Comparison of ENCODE assay signal across 10 cellular contexts in the genomic region with DNA sequence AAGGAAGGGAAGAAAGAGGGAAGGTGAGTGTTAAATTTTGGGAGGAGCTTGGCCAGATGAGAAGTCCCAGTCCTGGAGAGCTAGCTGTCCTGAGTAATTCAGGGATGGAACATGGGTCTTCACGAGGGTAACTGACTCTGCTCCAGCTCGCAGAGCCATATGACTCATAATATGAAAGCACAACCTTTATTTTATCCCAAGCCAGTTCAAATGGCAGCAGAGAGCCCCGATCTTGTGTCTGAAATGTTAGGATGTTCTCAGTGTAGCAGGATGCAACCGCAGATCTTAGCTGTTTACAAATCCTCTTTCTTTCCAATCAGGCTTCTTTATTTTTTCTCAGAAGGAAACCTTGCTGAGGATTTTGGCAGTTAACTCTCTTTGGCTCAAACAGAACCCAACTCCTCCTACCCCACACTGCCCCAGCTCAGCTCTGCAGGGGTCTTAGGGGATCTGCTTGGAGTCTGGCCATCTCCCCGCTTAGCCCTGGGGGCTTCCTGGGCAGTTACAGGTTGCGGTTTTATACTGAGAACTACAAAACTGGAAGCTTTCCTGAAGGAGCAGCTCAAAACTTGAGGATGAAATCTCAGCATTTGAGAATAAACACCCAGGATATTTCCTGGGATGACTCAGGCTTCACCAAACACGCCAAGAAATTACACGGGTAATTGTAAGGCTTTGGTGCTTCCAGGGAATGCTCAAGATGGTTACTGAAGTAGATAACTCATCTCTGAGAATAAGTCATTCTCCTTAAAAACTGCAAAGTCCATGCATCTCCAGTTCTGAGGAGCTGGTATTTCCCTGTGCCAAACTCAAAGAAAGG.
A peak's percentile ranks its signal among the peaks of the same experiment; 100 is the strongest.
DNase-seq lines count a peak whose midpoint lies in the region; ATAC-seq and TF ChIP-seq lines count a peak whose summit lies in the region.
"Had no signal": no experiment of that assay in that cellular context is flagged by ENCODE, and none has a peak within 500 bp of the region (broad histone marks: within the 10 kb centered on the region; RNA-seq: fewer than 3 reads in every experiment).

No MANE protein-coding gene starts in this region.

- 1% methylated on average over 8 of the region's 8 CpGs for WGBS in mammary epithelial cell (ENCODE audit: low coverage, missing lambda C conversion rate)

- peak overlapping the region; percentile 55 for H3K9ac ChIP-seq in mammary epithelial cell (ENCODE audit: insufficient read depth, low read length)

- no peaks in the 10 kb centered on the region for H4K20me1 ChIP-seq in mammary epithelial cell (ENCODE audit: insufficient read depth, low read length)

- H3K4me2 ChIP-seq in mammary epithelial cell (ENCODE audit: insufficient read depth, low read depth, low read length) = peak overlapping the region; percentile 66

- intact Hi-C loops in mammary epithelial cell (cut with micrococcal nuclease) = loop anchor here (1.0 kb wide), 1 partner anchor 37 kb away; no protein-coding TSS in a partner anchor
- intact Hi-C loops in left lung (cut with DNase I) = no loop called here
- intact Hi-C loops in tibial artery (cut with DNase I; ENCODE audit: low total_unique reads) = no loop called here
- intact Hi-C loops in CD4-positive, alpha-beta memory T cell (cut with micrococcal nuclease) = no loop called here

- H3K27ac ChIP-seq in mammary epithelial cell (ENCODE audit: insufficient read depth, low read depth, low read length) = peak overlapping the region; percentile 90
- peak overlapping the region in 1 of 2 donors; percentile 59 for H3K27ac ChIP-seq in left lung
- peak overlapping the region; percentile 67 to 71 for H3K27ac ChIP-seq in tibial artery
- no peak overlapping the region for H3K27ac ChIP-seq in CD4-positive, alpha-beta memory T cell (ENCODE audit: low read depth, low read length)

- in situ Hi-C loops in mammary epithelial cell (cut with MboI; ENCODE audit: low sequenced_read_pairs in 2 of 2) = no loop called here

- H3K4me3 ChIP-seq in mammary epithelial cell (replicated peaks in 1 of 3; ENCODE audit: insufficient read depth in 1 of 3, low read depth in 2 of 3, low read length in 3 of 3) (no peak overlapping the region), left lung (no peak overlapping the region), tibial artery (peak overlapping the region in 1 of 2 donors; percentile 17)
- no peak overlapping the region for H3K4me3 ChIP-seq in CD4-positive, alpha-beta memory T cell (ENCODE audit: low read length in 2 of 2)

- H3K4me1 Mint-ChIP-seq in CD4-positive, alpha-beta memory T cell = peaks cover 12 to 20% (median 18%) of the 10 kb centered on the region in 4 donors

- no peaks in the 10 kb centered on the region for H3K79me2 ChIP-seq in mammary epithelial cell (ENCODE audit: insufficient read depth, low read length)

- H3K27me3 Mint-ChIP-seq in CD4-positive, alpha-beta memory T cell = no peaks in the 10 kb centered on the region

- no peaks in the 10 kb centered on the region for H3K27me3 ChIP-seq in mammary epithelial cell (ENCODE audit: insufficient read depth, low read length)
- H3K27me3 ChIP-seq in left lung = no peaks in the 10 kb centered on the region
- H3K27me3 ChIP-seq in tibial artery = no peaks in the 10 kb centered on the region
- H3K27me3 ChIP-seq in CD4-positive, alpha-beta memory T cell (ENCODE audit: insufficient read depth, low read length) = no peaks in the 10 kb centered on the region

- no peaks in the 10 kb centered on the region for H3K36me3 ChIP-seq in mammary epithelial cell (ENCODE audit: insufficient read depth, low read length)
- H3K36me3 ChIP-seq in left lung = no peaks in the 10 kb centered on the region
- no peaks in the 10 kb centered on the region for H3K36me3 ChIP-seq in tibial artery
- H3K36me3 ChIP-seq in CD4-positive, alpha-beta memory T cell (ENCODE audit: insufficient read depth, low read length) = no peaks in the 10 kb centered on the region

- DNase-seq in HK-2 (ENCODE audit: unreplicated experiment) = peak; percentile 13
- peak; percentile 87 for DNase-seq in mammary epithelial cell
- DNase-seq in left lung = no peak
- peak; percentile 58 to 73 for DNase-seq in tibial artery
- no peak for DNase-seq in NCI-H146 treated with DMSO at 0.1 percent for 48 hours (lab: John Stamatoyannopoulos, UW; ENCODE audit: unreplicated experiment)
- DNase-seq in CD4-positive, alpha-beta memory T cell = no peak
- DNase-seq in NCI-H82 (lab: John Stamatoyannopoulos, UW) = no peak
- DNase-seq: activated naive CD4-positive, alpha-beta T cell; NCI-H146 had no signal

- TF ChIP-seq CTCF in mammary epithelial cell (conservative IDR thresholded peaks at IDR 0.05 in 1 of 2, IDR thresholded peaks at IDR 0.05 in 1 of 2; ENCODE audit: extremely low read depth in 1 of 2, insufficient read depth in 1 of 2, low read depth in 1 of 2, low read length in 2 of 2) = no peak
- no peak for TF ChIP-seq CTCF in left lung (IDR thresholded peaks at IDR 0.05)
- no peak for TF ChIP-seq CTCF in tibial artery (IDR thresholded peaks at IDR 0.05)

- no TSS peak for BruUV-seq in mammary epithelial cell (replicated peaks; lab: Mats Ljungman, UMichigan)

- H3K9me3 ChIP-seq in mammary epithelial cell (replicated peaks; ENCODE audit: insufficient read depth, low read length) = peaks cover 19% of the 10 kb centered on the region
- H3K9me3 ChIP-seq in left lung = peaks cover 3 to 17% of the 10 kb centered on the region in 2 donors
- peaks cover 0 to 16% (median 0%) of the 10 kb centered on the region in 3 donors for H3K9me3 ChIP-seq in tibial artery
- peaks cover 0 to 8% of the 10 kb centered on the region in 2 donors for H3K9me3 ChIP-seq in CD4-positive, alpha-beta memory T cell (ENCODE audit: control insufficient read depth in 1 of 2, low read length in 2 of 2)

- ATAC-seq in left lung (peak; percentile 66), GM18873 (IDR thresholded peaks at IDR 0.05; ENCODE audit: low FRiP score, unreplicated experiment) (no peak)

- dilution Hi-C loops in mammary epithelial cell (cut with HindIII; ENCODE audit: low sequenced_read_pairs) = no loop called here

- peak overlapping the region; percentile 81 for H2AFZ ChIP-seq in mammary epithelial cell (ENCODE audit: low read depth, low read length)

- peaks cover 0 to 19% (median 10%) of the 10 kb centered on the region in 8 donors for H3K9me3 Mint-ChIP-seq in CD4-positive, alpha-beta memory T cell

- peak overlapping the region in 1 of 7 donors; percentile 73 for H3K27ac Mint-ChIP-seq in CD4-positive, alpha-beta memory T cell

- H3K4me1 ChIP-seq in mammary epithelial cell (ENCODE audit: insufficient read depth, low read length) (peaks cover 15% of the 10 kb centered on the region), left lung (no peaks in the 10 kb centered on the region), tibial artery (peaks cover 4 to 61% (median 35%) of the 10 kb centered on the region in 4 donors)
- peaks cover 12% of the 10 kb centered on the region for H3K4me1 ChIP-seq in CD4-positive, alpha-beta memory T cell (ENCODE audit: insufficient read depth, low read length)

- H3K36me3 Mint-ChIP-seq in CD4-positive, alpha-beta memory T cell = peaks cover 10 to 26% of the 10 kb centered on the region in 2 donors

- H3K4me3 Mint-ChIP-seq in CD4-positive, alpha-beta memory T cell = no peak overlapping the region

- POLR2A ChIA-PET in CD4-positive, alpha-beta memory T cell (lab: Charles Lee; ENCODE audit: partially characterized antibody) = interaction anchor here (1.1 to 2.0 kb wide), 2 partner anchors 21 to 23 kb away, joined by 4 to 9 read pairs; no protein-coding TSS in a partner anchor

- CTCF ChIA-PET in mammary epithelial cell (lab: Charles Lee; ENCODE audit: low non-redundant PET) = interaction anchor here (0.6 kb wide), 1 partner anchor 158 kb away, joined by 5 read pairs; no protein-coding TSS in a partner anchor
- CTCF ChIA-PET in CD4-positive, alpha-beta memory T cell (lab: Charles Lee; ENCODE audit: partially characterized antibody) = interaction anchor here (1.9 kb wide), 1 partner anchor 20 kb away, joined by 6 read pairs; no protein-coding TSS in a partner anchor

Comparison
In these comparisons a context has a peak if more than half of its experiments do, and no peak if none do; other contexts are left out.
1. DNase-seq: peak in HK-2 (single experiment), mammary epithelial cell (single experiment) and tibial artery (2 of 2); none in left lung (0 of 2), NCI-H146 treated with DMSO at 0.1 percent for 48 hours (single experiment), CD4-positive, alpha-beta memory T cell (0 of 5) and NCI-H82 (single experiment).